Comparison of ENCODE assay signal across 1 cellular context in the genomic region with DNA sequence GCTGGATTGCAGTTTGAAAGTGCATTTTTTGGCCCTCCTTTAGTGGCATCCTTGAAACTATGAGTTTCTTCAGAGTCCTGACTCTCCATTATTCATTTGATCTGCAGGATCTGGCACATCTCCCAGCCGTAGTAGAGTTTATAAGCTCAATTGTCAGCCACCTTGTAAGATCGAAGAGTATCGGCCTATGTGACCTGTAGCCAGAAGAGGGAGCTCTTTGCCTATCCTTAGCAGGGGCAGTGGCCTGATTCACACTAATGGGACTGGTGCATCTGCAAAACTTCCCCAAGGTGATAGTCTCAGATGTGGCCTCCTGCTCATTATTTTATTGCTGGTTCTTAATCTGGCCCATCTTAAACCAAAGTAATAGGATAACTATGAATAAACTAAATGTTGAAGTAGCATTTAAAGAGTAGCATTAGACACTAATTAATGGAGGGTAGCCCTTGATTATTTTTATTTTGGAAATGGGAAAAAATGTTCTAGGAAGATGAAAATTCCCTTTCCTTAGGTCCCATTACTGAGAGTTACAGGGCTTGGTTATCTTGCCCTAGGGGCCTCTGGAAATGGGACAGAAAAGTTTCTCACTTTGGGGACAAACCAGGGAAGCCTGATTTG.
TF ChIP-seq lines count a peak whose summit lies in the region.

No MANE protein-coding gene starts in this region.

TF ChIP-seq in GM23338, 12 proteins besides CTCF, POLR2A, EP300 and RAD21 (continued from another document):
- TF ChIP-seq, protein P1, sequence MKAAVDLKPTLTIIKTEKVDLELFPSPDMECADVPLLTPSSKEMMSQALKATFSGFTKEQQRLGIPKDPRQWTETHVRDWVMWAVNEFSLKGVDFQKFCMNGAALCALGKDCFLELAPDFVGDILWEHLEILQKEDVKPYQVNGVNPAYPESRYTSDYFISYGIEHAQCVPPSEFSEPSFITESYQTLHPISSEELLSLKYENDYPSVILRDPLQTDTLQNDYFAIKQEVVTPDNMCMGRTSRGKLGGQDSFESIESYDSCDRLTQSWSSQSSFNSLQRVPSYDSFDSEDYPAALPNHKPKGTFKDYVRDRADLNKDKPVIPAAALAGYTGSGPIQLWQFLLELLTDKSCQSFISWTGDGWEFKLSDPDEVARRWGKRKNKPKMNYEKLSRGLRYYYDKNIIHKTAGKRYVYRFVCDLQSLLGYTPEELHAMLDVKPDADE (IDR thresholded peaks at IDR 0.05): no peak
